ENCODE assay signal across 15 cellular contexts in genomic region chr6:40520683-40521082, GRCh38.
"Had no signal": no experiment of that assay in that cellular context is flagged by ENCODE, and none has a peak within 500 bp of the region (broad histone marks: within the 10 kb centered on the region; RNA-seq: fewer than 3 reads in every experiment).

No MANE protein-coding gene starts in this region.

- H3K9me3 ChIP-seq: esophagus muscularis mucosa, ovary, thyroid gland, vagina had no signal

- FAIRE-seq: endometrium, islet of Langerhans had no signal

- H3K4me1 ChIP-seq: esophagus muscularis mucosa, thyroid gland, vagina had no signal

- H3K36me3 ChIP-seq: esophagus muscularis mucosa, ovary, thyroid gland, vagina had no signal

- DNase-seq: activated CD4-positive, CD25-positive, alpha-beta regulatory T cell; activated gamma-delta T cell treated with Interleukin-2 at 50 U/mL for 16 hours; activated naive CD8-positive, alpha-beta T cell treated with anti-CD3 and anti-CD28 coated beads, Interleukin-2, amount 10 ng/mL, durations not matched to agents 7 days and 5 days; activated T-cell treated with anti-CD3 and anti-CD28 coated beads, Interleukin-2, amount 50 U/mL, for 48 hours; aorta; foreskin fibroblast; ovary; stimulated activated CD4-positive, alpha-beta T cell treated with anti-CD3 and anti-CD28 coated beads, Interleukin-15, amount 100 ng/mL, for 24 hours; stimulated activated CD4-positive, alpha-beta T cell treated with anti-CD3 and anti-CD28 coated beads, Interleukin-4, amount 100 ng/mL, for 4 hours; T-helper 2 cell; thyroid gland had no signal

- H3K4me3 ChIP-seq: esophagus muscularis mucosa, ovary, thyroid gland, vagina had no signal

- H3K27ac ChIP-seq: esophagus muscularis mucosa, ovary, thyroid gland, vagina had no signal

- H3K27me3 ChIP-seq: esophagus muscularis mucosa, ovary, thyroid gland, vagina had no signal
